ENCODE assay signal across 19 cellular contexts in genomic region chr1:21530368-21531016, GRCh38. TPM values are rescaled to one million over a fixed set of nuclear protein-coding genes. Genes with fewer than 3 reads are reported as not detected.
"Had no signal": no experiment of that assay in that cellular context is flagged by ENCODE, and none has a peak within 500 bp of the region (broad histone marks: within the 10 kb centered on the region; RNA-seq: fewer than 3 reads in every experiment).

No MANE protein-coding gene starts in this region.

- H3K9me3 Mint-ChIP-seq: activated naive CD4-positive, alpha-beta T cell treated with anti-CD3 and anti-CD28 coated beads for 36 hours; activated naive CD8-positive, alpha-beta T cell treated with anti-CD3 and anti-CD28 coated beads, Interleukin-2, amount 50 U/mL, for 24 hours; activated T-helper 17 cell treated with anti-CD3 and anti-CD28 coated beads, Interleukin-2, amount 50 U/mL, for 72 hours; naive thymus-derived CD8-positive, alpha-beta T cell; stimulated activated effector memory CD8-positive, alpha-beta T cell treated with anti-CD3 and anti-CD28 coated beads, Interleukin-12 subunit alpha, Interleukin-12 subunit beta, amount 100 ng/mL, for 72 hours; T-cell had no signal

- H3K36me3 Mint-ChIP-seq: naive thymus-derived CD8-positive, alpha-beta T cell; T-cell had no signal

- DNase-seq: activated naive CD4-positive, alpha-beta T cell treated with anti-CD3 and anti-CD28 coated beads for 36 hours; activated naive CD8-positive, alpha-beta T cell treated with anti-CD3 and anti-CD28 coated beads, Interleukin-2, amount 50 U/mL, for 24 hours; activated T-cell treated with anti-CD3 and anti-CD28 coated beads for 4 hours; central memory CD4-positive, alpha-beta T cell; effector CD8-positive, alpha-beta T cell; heart left ventricle; mammary epithelial cell; naive thymus-derived CD8-positive, alpha-beta T cell; stimulated activated CD4-positive, alpha-beta T cell treated with anti-CD3 and anti-CD28 coated beads, Interleukin-12 subunit alpha, Interleukin-12 subunit beta, amount 100 ng/mL, for 4 hours; stimulated activated CD4-positive, alpha-beta T cell treated with anti-CD3 and anti-CD28 coated beads, Interleukin-2, amount 100 ng/mL, for 24 hours; T-cell; T-helper 9 cell had no signal

- H3K27me3 ChIP-seq: heart left ventricle had no signal

- FAIRE-seq: frontal cortex, urothelium cell line had no signal

- H3K9me3 ChIP-seq: heart left ventricle, thoracic aorta had no signal

- ATAC-seq: activated CD4-positive, CD25-positive, alpha-beta regulatory T cell treated with anti-CD3 and anti-CD28 coated beads, Interleukin-2, amount 50 U/mL, for 24 hours; activated naive CD8-positive, alpha-beta T cell treated with anti-CD3 and anti-CD28 coated beads, Interleukin-2, amount 50 U/mL, for 24 hours; activated T-helper 17 cell treated with anti-CD3 and anti-CD28 coated beads, Interleukin-2, amount 50 U/mL, for 72 hours; heart left ventricle; naive thymus-derived CD8-positive, alpha-beta T cell; stimulated activated effector memory CD8-positive, alpha-beta T cell treated with anti-CD3 and anti-CD28 coated beads, Interleukin-12 subunit alpha, Interleukin-12 subunit beta, amount 100 ng/mL, for 72 hours; T-cell had no signal

- H3K36me3 ChIP-seq: heart left ventricle, thoracic aorta had no signal

- H3K4me3 ChIP-seq: coronary artery, heart left ventricle, thoracic aorta had no signal

- H3K27ac ChIP-seq: coronary artery, heart left ventricle, thoracic aorta had no signal

- H3K27ac Mint-ChIP-seq: activated naive CD4-positive, alpha-beta T cell treated with anti-CD3 and anti-CD28 coated beads for 36 hours; activated naive CD8-positive, alpha-beta T cell treated with anti-CD3 and anti-CD28 coated beads, Interleukin-2, amount 50 U/mL, for 24 hours; activated T-helper 17 cell treated with anti-CD3 and anti-CD28 coated beads, Interleukin-2, amount 50 U/mL, for 72 hours; stimulated activated effector memory CD8-positive, alpha-beta T cell treated with anti-CD3 and anti-CD28 coated beads, Interleukin-12 subunit alpha, Interleukin-12 subunit beta, amount 100 ng/mL, for 72 hours; T-cell had no signal

- H3K4me3 Mint-ChIP-seq: activated naive CD4-positive, alpha-beta T cell treated with anti-CD3 and anti-CD28 coated beads for 36 hours; activated naive CD8-positive, alpha-beta T cell treated with anti-CD3 and anti-CD28 coated beads, Interleukin-2, amount 50 U/mL, for 24 hours; activated T-helper 17 cell treated with anti-CD3 and anti-CD28 coated beads, Interleukin-2, amount 50 U/mL, for 72 hours; naive thymus-derived CD8-positive, alpha-beta T cell; stimulated activated effector memory CD8-positive, alpha-beta T cell treated with anti-CD3 and anti-CD28 coated beads, Interleukin-12 subunit alpha, Interleukin-12 subunit beta, amount 100 ng/mL, for 72 hours; T-cell had no signal

- H3K4me1 Mint-ChIP-seq: activated T-helper 17 cell treated with anti-CD3 and anti-CD28 coated beads, Interleukin-2, amount 50 U/mL, for 72 hours; T-cell had no signal

RNA-seq across cellular contexts. Expression of gene ALPL, which starts 21.3 kb away (rescaled TPM):
- total RNA-seq: activated naive CD4-positive, alpha-beta T cell treated with anti-CD3 and anti-CD28 coated beads for 36 hours; activated T-helper 17 cell treated with anti-CD3 and anti-CD28 coated beads, Interleukin-2, amount 50 U/mL, for 72 hours; mammary epithelial cell; naive thymus-derived CD8-positive, alpha-beta T cell had no signal
- polyA plus RNA-seq: naive thymus-derived CD8-positive, alpha-beta T cell had no signal
